ENCODE assay signal across 8 cellular contexts in genomic region chr6:74677463-74677862, GRCh38.
"Had no signal": no experiment of that assay in that cellular context is flagged by ENCODE, and none has a peak within 500 bp of the region (broad histone marks: within the 10 kb centered on the region; RNA-seq: fewer than 3 reads in every experiment).

No MANE protein-coding gene starts in this region.

- DNase-seq: IMR-90, KBM-7, KG1 had no signal

- H3K4me2 ChIP-seq: KMS-11 had no signal

- H3K4me3 ChIP-seq: K562 had no signal

- H3K27ac ChIP-seq: HL-60, KMS-11 had no signal

- ATAC-seq: HepG2, K562 had no signal

- FAIRE-seq: HepG2, HTR-8/SVneo, K562 had no signal
